Comparison of ENCODE assay signal across 1 cellular context in the genomic region with DNA sequence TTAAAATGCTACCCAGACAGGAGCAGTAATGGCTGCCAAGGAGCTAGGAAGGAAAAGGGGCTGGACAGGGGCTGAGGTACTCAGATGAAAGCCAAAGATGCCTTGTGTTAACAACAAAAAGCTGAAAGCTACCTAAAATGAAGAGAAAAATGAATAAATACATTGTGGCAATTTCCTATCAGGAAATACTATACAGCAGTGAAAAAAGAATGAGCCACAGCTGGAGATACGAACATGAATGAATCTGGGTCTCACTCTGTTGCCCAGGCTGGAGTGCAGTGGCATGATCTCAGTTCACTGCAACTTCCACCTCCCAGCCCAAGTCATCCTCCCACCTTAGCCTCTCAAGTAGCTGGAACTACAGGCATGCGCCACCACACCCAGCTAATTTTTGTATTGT.
TF ChIP-seq lines count a peak whose summit lies in the region.

No MANE protein-coding gene starts in this region.

TF ChIP-seq in IMR-90, 13 proteins besides CTCF, POLR2A, EP300 and RAD21:
- TF ChIP-seq SMC3 (IDR thresholded peaks at IDR 0.05; ENCODE audit: low read depth, low read length) (no peak), RFX5 (IDR thresholded peaks at IDR 0.05; ENCODE audit: low read depth, low read length) (no peak), CHD1 (IDR thresholded peaks at IDR 0.05; ENCODE audit: low read depth, low read length) (no peak), BHLHE40 (IDR thresholded peaks at IDR 0.05; ENCODE audit: low read depth, low read length) (no peak), MAFK (IDR thresholded peaks at IDR 0.05; ENCODE audit: low read depth, low read length) (no peak), MXI1 (IDR thresholded peaks at IDR 0.05; ENCODE audit: borderline replicate concordance, low read depth, low read length) (no peak), MAZ (IDR thresholded peaks at IDR 0.05; ENCODE audit: borderline replicate concordance, low read depth, low read length) (no peak), NFE2L2 (IDR thresholded peaks at IDR 0.05; ENCODE audit: low read depth, low read length) (no peak), RCOR1 (IDR thresholded peaks at IDR 0.05; ENCODE audit: insufficient replicate concordance, low read length) (no peak)
- TF ChIP-seq, protein P1, sequence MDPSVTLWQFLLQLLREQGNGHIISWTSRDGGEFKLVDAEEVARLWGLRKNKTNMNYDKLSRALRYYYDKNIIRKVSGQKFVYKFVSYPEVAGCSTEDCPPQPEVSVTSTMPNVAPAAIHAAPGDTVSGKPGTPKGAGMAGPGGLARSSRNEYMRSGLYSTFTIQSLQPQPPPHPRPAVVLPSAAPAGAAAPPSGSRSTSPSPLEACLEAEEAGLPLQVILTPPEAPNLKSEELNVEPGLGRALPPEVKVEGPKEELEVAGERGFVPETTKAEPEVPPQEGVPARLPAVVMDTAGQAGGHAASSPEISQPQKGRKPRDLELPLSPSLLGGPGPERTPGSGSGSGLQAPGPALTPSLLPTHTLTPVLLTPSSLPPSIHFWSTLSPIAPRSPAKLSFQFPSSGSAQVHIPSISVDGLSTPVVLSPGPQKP (IDR thresholded peaks at IDR 0.05; ENCODE audit: borderline replicate concordance, low read depth, low read length), result no peak
- TF ChIP-seq, protein P2, sequence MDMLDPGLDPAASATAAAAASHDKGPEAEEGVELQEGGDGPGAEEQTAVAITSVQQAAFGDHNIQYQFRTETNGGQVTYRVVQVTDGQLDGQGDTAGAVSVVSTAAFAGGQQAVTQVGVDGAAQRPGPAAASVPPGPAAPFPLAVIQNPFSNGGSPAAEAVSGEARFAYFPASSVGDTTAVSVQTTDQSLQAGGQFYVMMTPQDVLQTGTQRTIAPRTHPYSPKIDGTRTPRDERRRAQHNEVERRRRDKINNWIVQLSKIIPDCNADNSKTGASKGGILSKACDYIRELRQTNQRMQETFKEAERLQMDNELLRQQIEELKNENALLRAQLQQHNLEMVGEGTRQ (IDR thresholded peaks at IDR 0.05; ENCODE audit: low read depth, low read length), result no peak
